Comparison of ENCODE assay signal across 17 cellular contexts in genomic region chr7:81410471-81411117, GRCh38.
DNase-seq lines count a peak whose midpoint lies in the region; ATAC-seq and TF ChIP-seq lines count a peak whose summit lies in the region.
"Had no signal": no experiment of that assay in that cellular context is flagged by ENCODE, and none has a peak within 500 bp of the region (broad histone marks: within the 10 kb centered on the region; RNA-seq: fewer than 3 reads in every experiment).

No MANE protein-coding gene starts in this region.

- TF ChIP-seq CTCF in MM.1S (IDR thresholded peaks at IDR 0.05; ENCODE audit: low read length) (no peak), RWPE2 (IDR thresholded peaks at IDR 0.05; ENCODE audit: poor library complexity, severe bottlenecking) (no peak), hepatocyte (IDR thresholded peaks at IDR 0.05; ENCODE audit: poor library complexity) (no peak)

- H3K36me3 ChIP-seq in MM.1S (replicated peaks; ENCODE audit: insufficient read depth, low read length) (no peaks in the 10 kb centered on the region), RWPE2 (ENCODE audit: low read depth) (no peaks in the 10 kb centered on the region), hepatocyte (replicated peaks; ENCODE audit: insufficient read depth, low read depth) (no peaks in the 10 kb centered on the region)
- H3K36me3 ChIP-seq: BLaER1 treated with 17β-estradiol and CSF1 and Interleukin-3, amounts not matched to agents 10 nM and 100 nM had no signal

- H3K9me3 ChIP-seq in MM.1S (replicated peaks; ENCODE audit: insufficient read depth, low read length) (no peaks in the 10 kb centered on the region), RWPE2 (ENCODE audit: severe bottlenecking) (no peaks in the 10 kb centered on the region), hepatocyte (ENCODE audit: low read depth) (no peaks in the 10 kb centered on the region)
- H3K9me3 ChIP-seq: BLaER1 treated with 17β-estradiol and CSF1 and Interleukin-3, amounts not matched to agents 10 nM and 100 nM had no signal

- H3K9me2 ChIP-seq in MM.1S (replicated peaks; ENCODE audit: insufficient read depth, low read length) (no peaks in the 10 kb centered on the region), hepatocyte (replicated peaks; ENCODE audit: insufficient read depth) (no peaks in the 10 kb centered on the region)

- 81% methylated on average over 6 of the region's 6 CpGs for WGBS in hepatocyte (ENCODE audit: low lambda C conversion rate, missing lambda C conversion rate)

- H3K4me1 ChIP-seq in MM.1S (ENCODE audit: low read length), result no peaks in the 10 kb centered on the region
- H3K4me1 ChIP-seq in RWPE2 (ENCODE audit: insufficient read depth, poor library complexity, severe bottlenecking), result peaks cover 8% of the 10 kb centered on the region
- H3K4me1 ChIP-seq in hepatocyte (ENCODE audit: insufficient read depth), result no peaks in the 10 kb centered on the region
- H3K4me1 ChIP-seq: BLaER1 treated with 17β-estradiol and CSF1 and Interleukin-3, amounts not matched to agents 10 nM and 100 nM had no signal

- H3K9ac ChIP-seq in MM.1S (ENCODE audit: low read length), result no peak overlapping the region
- H3K9ac ChIP-seq: BLaER1 treated with 17β-estradiol and CSF1 and Interleukin-3, amounts not matched to agents 10 nM and 100 nM had no signal

- peak; percentile 86 for DNase-seq in DMS79 treated with DMSO at 0.1 percent for 48 hours (lab: John Stamatoyannopoulos, UW)
- DNase-seq in MM.1S, result peak; percentile 55
- DNase-seq in RWPE2 (ENCODE audit: low spot score), result no peak
- no peak for DNase-seq in hepatocyte (ENCODE audit: low spot score)
- no peak for DNase-seq in ureter (ENCODE audit: low spot score)
- no peak for DNase-seq in stimulated activated naive CD8-positive, alpha-beta T cell treated with anti-CD3 and anti-CD28 coated beads, Interleukin-15, Interleukin-2, amounts not matched to agents 100 U/mL and 50 U/mL, for 24 hours
- DNase-seq: activated CD4-positive, alpha-beta T cell treated with anti-CD3 and anti-CD28 coated beads, Interleukin-2, amount 50 U/mL, for 1 hour; activated T-cell treated with anti-CD3 and anti-CD28 coated beads, Interleukin-2, amount 50 U/mL, for 72 hours; EL; left cardiac atrium; NCI-H510A treated with DMSO at 0.1 percent for 48 hours; posterior cingulate gyrus; Right ventricle myocardium superior; stimulated activated CD4-positive, alpha-beta T cell treated with anti-CD3 and anti-CD28 coated beads, Interleukin-15, amount 100 ng/mL, for 24 hours had no signal

- H4K20me1 ChIP-seq in MM.1S (ENCODE audit: insufficient read depth, low read length), result no peaks in the 10 kb centered on the region
- no peaks in the 10 kb centered on the region for H4K20me1 ChIP-seq in hepatocyte (ENCODE audit: insufficient read depth, poor library complexity, severe bottlenecking)
- H4K20me1 ChIP-seq: BLaER1 treated with 17β-estradiol and CSF1 and Interleukin-3, amounts not matched to agents 10 nM and 100 nM had no signal

- peak overlapping the region; percentile 16; the same call in 1 of the 2 replicates for H3K4me3 ChIP-seq in MM.1S (ENCODE audit: low read length)
- H3K4me3 ChIP-seq in RWPE2 (ENCODE audit: severe bottlenecking), result no peak overlapping the region
- H3K4me3 ChIP-seq in hepatocyte, result no peak overlapping the region
- H3K4me3 ChIP-seq: BLaER1 treated with 17β-estradiol and CSF1 and Interleukin-3, amounts not matched to agents 10 nM and 100 nM had no signal

- H3K27me3 ChIP-seq in MM.1S (replicated peaks; ENCODE audit: insufficient read depth, low read length) (no peaks in the 10 kb centered on the region), RWPE2 (ENCODE audit: insufficient read depth, poor library complexity, severe bottlenecking) (no peaks in the 10 kb centered on the region), hepatocyte (no peaks in the 10 kb centered on the region)
- H3K27me3 ChIP-seq: BLaER1 treated with 17β-estradiol and CSF1 and Interleukin-3, amounts not matched to agents 10 nM and 100 nM had no signal

- no peaks in the 10 kb centered on the region for H3K79me2 ChIP-seq in MM.1S (ENCODE audit: low read length)
- H3K79me2 ChIP-seq in hepatocyte, result no peaks in the 10 kb centered on the region

- H2AFZ ChIP-seq in MM.1S (ENCODE audit: low read length) (peak overlapping the region; percentile 42), hepatocyte (no peak overlapping the region)

- H3K4me2 ChIP-seq in MM.1S (ENCODE audit: low read depth, low read length) (peak overlapping the region; percentile 33), hepatocyte (no peak overlapping the region)
- H3K4me2 ChIP-seq: BLaER1 treated with 17β-estradiol and CSF1 and Interleukin-3, amounts not matched to agents 10 nM and 100 nM had no signal

- peak; percentile 38; the same call in 1 of the 3 replicates for ATAC-seq in RWPE2 (ENCODE audit: low read depth)
- ATAC-seq in HG03280 (IDR thresholded peaks at IDR 0.05; ENCODE audit: unreplicated experiment), result no peak
- no peak for ATAC-seq in GM18861 (IDR thresholded peaks at IDR 0.05; ENCODE audit: unreplicated experiment)
- no peak for ATAC-seq in stimulated activated naive CD8-positive, alpha-beta T cell treated with anti-CD3 and anti-CD28 coated beads, Interleukin-15, Interleukin-2, amounts not matched to agents 100 U/mL and 50 U/mL, for 24 hours
- ATAC-seq: activated T-cell treated with anti-CD3 and anti-CD28 coated beads, Interleukin-2, amount 50 U/mL, for 72 hours; left cardiac atrium had no signal

- no peaks in the 10 kb centered on the region for H3F3A ChIP-seq in MM.1S (ENCODE audit: insufficient read depth, low read length)

- no peak overlapping the region; the same call in 1 of the 2 replicates for H3K27ac ChIP-seq in MM.1S (ENCODE audit: low read length)
- H3K27ac ChIP-seq in RWPE2 (ENCODE audit: poor library complexity, severe bottlenecking), result no peak overlapping the region
- peak overlapping the region; percentile 7 for H3K27ac ChIP-seq in hepatocyte
- H3K27ac ChIP-seq: BLaER1 treated with 17β-estradiol and CSF1 and Interleukin-3, amounts not matched to agents 10 nM and 100 nM had no signal

Comparison
In these comparisons a context has a peak if more than half of its experiments do, and no peak if none do; other contexts are left out.
1. DNase-seq: peak in DMS79 treated with DMSO at 0.1 percent for 48 hours (single experiment) and MM.1S (single experiment); none in RWPE2 (single experiment), hepatocyte (single experiment), ureter (single experiment) and stimulated activated naive CD8-positive, alpha-beta T cell treated with anti-CD3 and anti-CD28 coated beads, Interleukin-15, Interleukin-2, amounts not matched to agents 100 U/mL and 50 U/mL, for 24 hours (single experiment).